39 cellular contexts compared by ENCODE assay signal in genomic region chrX:102498732-102499131, GRCh38. TPM values are rescaled to one million over a fixed set of nuclear protein-coding genes. Genes with fewer than 3 reads are reported as not detected.
"Had no signal": no experiment of that assay in that cellular context is flagged by ENCODE, and none has a peak within 500 bp of the region (broad histone marks: within the 10 kb centered on the region; RNA-seq: fewer than 3 reads in every experiment).

No MANE protein-coding gene starts in this region.

- DNase-seq: Karpas-422, Kasumi-1, MG63, MM.1S, MV-4-11, NCI-H1048, NCI-H1092, NCI-H1092 treated with DMSO at 0.1 percent for 48 hours, NCI-H1105, NCI-H1105 treated with DMSO at 0.1 percent for 48 hours, NCI-H1417, NCI-H1417 treated with DMSO at 0.1 percent for 48 hours, NCI-H1436, NCI-H1436 treated with DMSO at 0.1 percent for 48 hours, NCI-H146, NCI-H1694, NCI-H1694 treated with DMSO at 0.1 percent for 48 hours, NCI-H187, NCI-H187 treated with DMSO at 0.1 percent for 48 hours, NCI-H2029, NCI-H2029 treated with DMSO at 0.1 percent for 48 hours, NCI-H2081, NCI-H2081 treated with DMSO at 0.1 percent for 48 hours, NCI-H2107, NCI-H2171, NCI-H2171 treated with DMSO at 0.1 percent for 48 hours, NCI-H2227 treated with DMSO at 0.1 percent for 48 hours, NCI-H226, NCI-H345, NCI-H446, NCI-H446 treated with DMSO at 0.1 percent for 48 hours, NCI-H510A, NCI-H510A treated with DMSO at 0.1 percent for 48 hours, NCI-H524, NCI-H524 treated with DMSO at 0.1 percent for 48 hours had no signal

- H3K36me3 ChIP-seq: MG63 had no signal

- H3K4me3 ChIP-seq: MG63 had no signal

- H3K9me3 ChIP-seq: MG63 had no signal

- H3K27me3 ChIP-seq: MG63 had no signal

RNA-seq across cellular contexts. Expression of gene TMSB15A, which starts 17.8 kb away (rescaled TPM):
- total RNA-seq: MCF 10A had no signal

RNA-seq across cellular contexts. Expression of gene TCP11X2, which starts 27.1 kb away (rescaled TPM):
- total RNA-seq: LHCN-M2, M059J, MCF 10A, NCI-H460 had no signal

RNA-seq across cellular contexts. Expression of gene NXF2B, which starts 58.9 kb away (rescaled TPM):
- total RNA-seq: LHCN-M2, MCF 10A, NCI-H460 had no signal
